Comparison of ENCODE assay signal across 29 cellular contexts in the genomic region with DNA sequence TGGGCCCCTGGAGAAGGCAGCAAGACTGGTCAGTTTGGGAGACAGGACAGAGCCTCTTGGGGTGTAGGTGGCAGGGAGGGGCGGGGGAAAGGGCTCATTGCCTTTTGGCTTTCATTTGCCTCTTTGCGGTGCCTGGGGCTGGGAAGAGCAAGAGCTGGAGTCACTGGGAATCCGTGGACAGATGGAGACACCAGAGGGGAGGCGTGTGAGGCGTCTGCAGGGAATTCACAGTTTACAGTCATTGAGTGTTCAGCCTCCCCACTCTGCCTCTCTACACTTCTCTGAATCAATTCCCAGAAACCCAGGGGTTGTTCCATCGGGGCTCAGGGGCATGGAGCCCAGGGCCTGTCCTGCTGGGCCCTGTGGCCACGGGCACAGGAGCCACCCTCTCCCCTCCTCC.
A peak's percentile ranks its signal among the peaks of the same experiment; 100 is the strongest.
DNase-seq lines count a peak whose midpoint lies in the region; ATAC-seq and TF ChIP-seq lines count a peak whose summit lies in the region.
"Had no signal": no experiment of that assay in that cellular context is flagged by ENCODE, and none has a peak within 500 bp of the region (broad histone marks: within the 10 kb centered on the region; RNA-seq: fewer than 3 reads in every experiment).

No MANE protein-coding gene starts in this region.

- TF ChIP-seq CTCF in coronary artery (IDR thresholded peaks at IDR 0.05) (no peak), neural crest cell (conservative IDR thresholded peaks at IDR 0.05) (no peak), right lobe of liver (IDR thresholded peaks at IDR 0.05) (no peak)

- no peak for ATAC-seq in right lobe of liver
- ATAC-seq: activated CD8-positive, alpha-beta T cell treated with anti-CD3 and anti-CD28 coated beads for 36 hours; left ventricle myocardium superior; PC-3; psoas muscle; upper lobe of right lung had no signal

- no peak for TF ChIP-seq POLR2A in right lobe of liver (IDR thresholded peaks at IDR 0.05)

- H3K27me3 Mint-ChIP-seq in activated CD4-positive, alpha-beta T cell treated with anti-CD3 and anti-CD28 coated beads, Interleukin-2, amount 10 ng/mL, durations not matched to agents 7 days and 5 days = peaks cover 5% of the 10 kb centered on the region
- H3K27me3 Mint-ChIP-seq in neural crest cell (ENCODE audit: low read depth) = no peaks in the 10 kb centered on the region
- H3K27me3 Mint-ChIP-seq: activated CD8-positive, alpha-beta T cell treated with anti-CD3 and anti-CD28 coated beads for 36 hours; stimulated activated memory B cell treated with anti-CD40 and anti-IgM and Interleukin-4, amounts not matched to agents 10 μg/mL and 1 μg/mL and 100 μg/mL, for 72 hours had no signal

- no peak overlapping the region for H3K4me3 Mint-ChIP-seq in activated CD4-positive, alpha-beta T cell treated with anti-CD3 and anti-CD28 coated beads, Interleukin-2, amount 10 ng/mL, durations not matched to agents 7 days and 5 days
- peak overlapping the region; percentile 56 for H3K4me3 Mint-ChIP-seq in neural crest cell
- H3K4me3 Mint-ChIP-seq: activated CD8-positive, alpha-beta T cell treated with anti-CD3 and anti-CD28 coated beads for 36 hours; CD14-positive monocyte; stimulated activated memory B cell treated with anti-CD40 and anti-IgM and Interleukin-4, amounts not matched to agents 10 μg/mL and 1 μg/mL and 100 μg/mL, for 72 hours; T-helper 2 cell treated with Interferon-gamma antibody and Interleukin-4, amounts not matched to agents 5 μg/mL and 100 μg/mL, for 36 hours had no signal

- peak overlapping the region; percentile 48 for H3K27ac Mint-ChIP-seq in activated CD4-positive, alpha-beta T cell treated with anti-CD3 and anti-CD28 coated beads, Interleukin-2, amount 10 ng/mL, durations not matched to agents 7 days and 5 days
- H3K27ac Mint-ChIP-seq in neural crest cell (ENCODE audit: unreplicated experiment) = peak overlapping the region; percentile 82
- H3K27ac Mint-ChIP-seq: activated CD8-positive, alpha-beta T cell treated with anti-CD3 and anti-CD28 coated beads for 36 hours; stimulated activated memory B cell treated with anti-CD40 and anti-IgM and Interleukin-4, amounts not matched to agents 10 μg/mL and 1 μg/mL and 100 μg/mL, for 72 hours; T-helper 2 cell treated with Interferon-gamma antibody and Interleukin-4, amounts not matched to agents 5 μg/mL and 100 μg/mL, for 36 hours had no signal

- no peaks in the 10 kb centered on the region for H3K27me3 ChIP-seq in right lobe of liver
- H3K27me3 ChIP-seq: brain microvascular endothelial cell, upper lobe of right lung had no signal

- H3K27ac ChIP-seq in coronary artery (no peak overlapping the region), right lobe of liver (no peak overlapping the region)
- H3K27ac ChIP-seq: brain microvascular endothelial cell, psoas muscle, upper lobe of right lung had no signal

- H3K36me3 ChIP-seq in right lobe of liver = no peaks in the 10 kb centered on the region
- H3K36me3 ChIP-seq: brain microvascular endothelial cell, upper lobe of right lung had no signal

- 77% methylated on average over 5 of the region's 7 CpGs for WGBS in right lobe of liver (ENCODE audit: insufficient coverage, low coverage, low lambda C conversion rate, missing lambda C conversion rate)

- POLR2A ChIA-PET in activated CD4-positive, alpha-beta T cell treated with anti-CD3 and anti-CD28 coated beads, Interleukin-2, amount 10 ng/mL, durations not matched to agents 7 days and 5 days (lab: Charles Lee) = no interaction called here

- no peaks in the 10 kb centered on the region for H3K9me3 ChIP-seq in right lobe of liver
- H3K9me3 ChIP-seq: Caco-2, psoas muscle, upper lobe of right lung had no signal

- H3K9me3 Mint-ChIP-seq in activated CD4-positive, alpha-beta T cell treated with anti-CD3 and anti-CD28 coated beads, Interleukin-2, amount 10 ng/mL, durations not matched to agents 7 days and 5 days = no peaks in the 10 kb centered on the region
- no peaks in the 10 kb centered on the region for H3K9me3 Mint-ChIP-seq in neural crest cell
- H3K9me3 Mint-ChIP-seq: activated CD8-positive, alpha-beta T cell treated with anti-CD3 and anti-CD28 coated beads for 36 hours; stimulated activated memory B cell treated with anti-CD40 and anti-IgM and Interleukin-4, amounts not matched to agents 10 μg/mL and 1 μg/mL and 100 μg/mL, for 72 hours; T-helper 2 cell treated with Interferon-gamma antibody and Interleukin-4, amounts not matched to agents 5 μg/mL and 100 μg/mL, for 36 hours had no signal

- CTCF ChIA-PET in activated CD4-positive, alpha-beta T cell treated with anti-CD3 and anti-CD28 coated beads, Interleukin-2, amount 10 ng/mL, durations not matched to agents 7 days and 5 days (lab: Charles Lee) = interaction anchor here (1.4 kb wide), 1 partner anchor 481 kb away, joined by 5 read pairs; no protein-coding TSS in a partner anchor

- no peak for DNase-seq in activated CD4-positive, alpha-beta T cell treated with anti-CD3 and anti-CD28 coated beads, Interleukin-2, amount 10 ng/mL, durations not matched to agents 7 days and 5 days
- DNase-seq in activated CD4-positive, alpha-beta T cell treated with anti-CD3 and anti-CD28 coated beads for 48 hours = no peak
- peak; percentile 58 for DNase-seq in coronary artery (ENCODE audit: low spot score)
- no peak for DNase-seq in neural crest cell (ENCODE audit: low read depth, low spot score)
- DNase-seq in right lobe of liver = no peak
- no peak for DNase-seq in SHP77 (lab: John Stamatoyannopoulos, UW)
- DNase-seq in epidermal melanocyte (ENCODE audit: insufficient read length, low spot score) = no peak
- no peak for DNase-seq in AG20443 (ENCODE audit: low spot score)
- DNase-seq: 8988T; activated CD4-positive, alpha-beta T cell treated with anti-CD3 and anti-CD28 coated beads for 1 hour; activated CD8-positive, alpha-beta memory T cell treated with anti-CD3 and anti-CD28 coated beads, Interleukin-2, amount 50 U/mL, for 48 hours; activated CD8-positive, alpha-beta T cell treated with anti-CD3 and anti-CD28 coated beads for 36 hours; activated naive CD4-positive, alpha-beta T cell treated with anti-CD3 and anti-CD28 coated beads, Interleukin-2, amount 50 U/mL, for 16 hours; brain microvascular endothelial cell; Caco-2; DMS79 treated with DMSO at 0.1 percent for 48 hours; effector CD8-positive, alpha-beta T cell; erythroblast; GDM1; islet precursor cell; left ventricle myocardium superior; NCI-H1436 treated with DMSO at 0.1 percent for 48 hours; PC-3; psoas muscle; stimulated activated CD4-positive, alpha-beta T cell treated with anti-CD3 and anti-CD28 coated beads, Interleukin-15, amount 100 ng/mL, for 24 hours; upper lobe of right lung had no signal

- no peak overlapping the region for H3K4me3 ChIP-seq in coronary artery
- no peak overlapping the region for H3K4me3 ChIP-seq in right lobe of liver
- H3K4me3 ChIP-seq: psoas muscle, upper lobe of right lung had no signal

- H3K4me1 ChIP-seq in right lobe of liver = peaks cover 0 to 31% (median 11%) of the 10 kb centered on the region in 4 donors
- H3K4me1 ChIP-seq: psoas muscle, upper lobe of right lung had no signal

- H3K36me3 Mint-ChIP-seq in activated CD4-positive, alpha-beta T cell treated with anti-CD3 and anti-CD28 coated beads, Interleukin-2, amount 10 ng/mL, durations not matched to agents 7 days and 5 days (ENCODE audit: low read depth) = no peaks in the 10 kb centered on the region
- H3K36me3 Mint-ChIP-seq in neural crest cell (ENCODE audit: low read depth) = no peaks in the 10 kb centered on the region
- H3K36me3 Mint-ChIP-seq: CD14-positive monocyte; stimulated activated memory B cell treated with anti-CD40 and anti-IgM and Interleukin-4, amounts not matched to agents 10 μg/mL and 1 μg/mL and 100 μg/mL, for 72 hours had no signal

- no peaks in the 10 kb centered on the region for H3K4me1 Mint-ChIP-seq in activated CD4-positive, alpha-beta T cell treated with anti-CD3 and anti-CD28 coated beads, Interleukin-2, amount 10 ng/mL, durations not matched to agents 7 days and 5 days
- H3K4me1 Mint-ChIP-seq in neural crest cell = peaks cover 40% of the 10 kb centered on the region
- H3K4me1 Mint-ChIP-seq: CD14-positive monocyte; stimulated activated memory B cell treated with anti-CD40 and anti-IgM and Interleukin-4, amounts not matched to agents 10 μg/mL and 1 μg/mL and 100 μg/mL, for 72 hours had no signal

- intact Hi-C loops in right lobe of liver (cut with DNase I) = loop anchor here (5.0 to 10.0 kb wide), 3 partner anchors 235 to 477 kb away; no protein-coding TSS in a partner anchor
